8 cellular contexts compared by ENCODE assay signal in the genomic region with DNA sequence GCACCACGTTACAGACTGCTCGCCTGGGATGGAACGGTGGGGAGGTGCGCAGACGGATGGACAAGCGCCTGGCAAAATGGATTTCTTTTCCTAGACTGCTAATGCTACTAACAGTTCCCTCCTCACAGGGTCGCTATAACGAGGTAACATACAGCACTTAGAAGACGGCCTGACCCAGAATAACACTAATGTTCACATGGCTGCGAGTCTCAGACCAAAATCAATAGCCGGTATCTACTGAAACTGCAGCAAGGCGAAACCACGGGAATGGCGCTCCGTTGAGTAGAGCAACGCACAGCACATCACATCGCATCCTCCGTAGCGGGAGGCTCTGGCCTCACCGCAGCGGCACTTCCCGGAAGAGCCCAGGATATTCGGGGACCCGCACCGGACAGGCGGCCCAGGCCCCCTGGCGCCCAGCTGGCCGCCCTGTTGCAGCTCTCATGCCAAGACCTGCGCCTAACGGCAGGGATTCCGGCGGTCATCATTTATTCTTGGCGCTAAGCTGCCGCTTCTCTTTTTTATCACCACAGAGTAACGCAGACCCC. TPM values are rescaled to one million over a fixed set of nuclear protein-coding genes. Genes with fewer than 3 reads are reported as not detected.
DNase-seq lines count a peak whose midpoint lies in the region; ATAC-seq, FAIRE-seq and TF ChIP-seq lines count a peak whose summit lies in the region.

No MANE protein-coding gene starts in this region.

- H3K4me1 ChIP-seq in A549 = peaks cover 5% of the 10 kb centered on the region; the same call in 1 of the 3 replicates
- peaks cover 0 to 21% (median 6%) of the 10 kb centered on the region in 3 donors for H3K4me1 ChIP-seq in esophagus squamous epithelium

- peak overlapping the region; percentile 83 to 99 for H3K27ac ChIP-seq in A549
- H3K27ac ChIP-seq in esophagus squamous epithelium = peak overlapping the region; percentile 77 to 90 (median 83)

- ATAC-seq in A549 (peak; percentile 85 to 88), HG02759 (IDR thresholded peaks at IDR 0.05; ENCODE audit: unreplicated experiment) (peak; percentile 43), natural killer cell (peak; percentile 31 to 42 (median 32))

- FAIRE-seq in A549 (lab: Jason Lieb, UNC) = no peak

- peak overlapping the region; percentile 95 for H3K4me3 Mint-ChIP-seq in natural killer cell

- no peak for TF ChIP-seq EP300 in A549 (IDR thresholded peaks at IDR 0.05)

- POLR2A ChIA-PET in A549 (lab: Yijun Ruan, JAX) = interaction anchor here (1.0 to 1.5 kb wide), 2 partner anchors 47 to 343 kb away, joined by 3 to 4 read pairs; no protein-coding TSS in a partner anchor

- TF ChIP-seq POLR2A in A549 (IDR thresholded peaks at IDR 0.05; ENCODE audit: low read length) (no peak), esophagus squamous epithelium (IDR thresholded peaks at IDR 0.05) (no peak)

- TF ChIP-seq CTCF in A549 (IDR thresholded peaks at IDR 0.05) (no peak), GM12875 (IDR thresholded peaks at IDR 0.05; ENCODE audit: borderline replicate concordance, insufficient read depth, low read depth, low read length) (0 out of 2 replicates have a peak, but pooled peaks have one; percentile 12), esophagus squamous epithelium (IDR thresholded peaks at IDR 0.05) (no peak), natural killer cell (IDR thresholded peaks at IDR 0.05) (no peak)

- CTCF ChIA-PET in A549 (lab: Yijun Ruan, JAX) = interaction anchor here (0.6 to 1.9 kb wide), 8 partner anchors 9 to 1136 kb away, joined by 3 to 7 read pairs (median 4); no protein-coding TSS in a partner anchor

- intact Hi-C loops in esophagus squamous epithelium (cut with DNase I) (no loop called here), natural killer cell (cut with micrococcal nuclease) (loop anchor here (2.0 to 10.0 kb wide), 4 partner anchors 146 to 342 kb away; a partner anchor contains a TSS)

- peaks cover 45 to 47% of the 10 kb centered on the region in 2 donors for H3K4me1 Mint-ChIP-seq in natural killer cell

- H3K4me3 ChIP-seq in A549 (peak overlapping the region; percentile 89), GM12875 (ENCODE audit: low read depth, low read length) (peak overlapping the region; percentile 63), esophagus squamous epithelium (peak overlapping the region; percentile 48 to 78 (median 60))

- no peaks in the 10 kb centered on the region for H3K9me3 Mint-ChIP-seq in natural killer cell

- TF ChIP-seq RAD21 in A549 (conservative IDR thresholded peaks at IDR 0.05 in 1 of 2, IDR thresholded peaks at IDR 0.05 in 1 of 2) = no peak

- H3K36me3 Mint-ChIP-seq in natural killer cell = no peaks in the 10 kb centered on the region

- DNase-seq in A549 (ENCODE audit: low read depth in 1 of 2, low spot score in 1 of 2) = peak; percentile 15 to 46
- DNase-seq in NCI-H1694 (lab: John Stamatoyannopoulos, UW) = peak; percentile 51
- DNase-seq in activated CD8-positive, alpha-beta memory T cell treated with anti-CD3 and anti-CD28 coated beads, Interleukin-2, amount 50 U/mL, for 48 hours = peak; percentile 58
- no peak for DNase-seq in esophagus squamous epithelium (lab: John Stamatoyannopoulos, UW)
- peak; percentile 34 for DNase-seq in natural killer cell
- no peak for DNase-seq in GM19240 (ENCODE audit: insufficient read length, low spot score)

- peak overlapping the region; percentile 89 to 91 for H3K27ac Mint-ChIP-seq in natural killer cell

- WGBS in A549 (ENCODE audit: missing lambda C conversion rate) = 30% methylated on average over 18 of the region's 35 CpGs
- WGBS in esophagus squamous epithelium, 2 donors = 0 to 10% methylated on average over 13 to 27 of the region's 35 CpGs

- H3K36me3 ChIP-seq in esophagus squamous epithelium = peaks cover 0 to 26% (median 7%) of the 10 kb centered on the region in 3 donors

- H3K27me3 Mint-ChIP-seq in natural killer cell (ENCODE audit: low read depth in 2 of 2) = no peaks in the 10 kb centered on the region

- H3K9me3 ChIP-seq in A549 (no peaks in the 10 kb centered on the region), esophagus squamous epithelium (no peaks in the 10 kb centered on the region)

- H3K4me2 ChIP-seq in A549 = peak overlapping the region; percentile 79

- no peaks in the 10 kb centered on the region for H3K27me3 ChIP-seq in esophagus squamous epithelium

TF ChIP-seq in A549, 52 proteins besides CTCF, POLR2A, EP300 and RAD21:
- TF ChIP-seq, protein P1, sequence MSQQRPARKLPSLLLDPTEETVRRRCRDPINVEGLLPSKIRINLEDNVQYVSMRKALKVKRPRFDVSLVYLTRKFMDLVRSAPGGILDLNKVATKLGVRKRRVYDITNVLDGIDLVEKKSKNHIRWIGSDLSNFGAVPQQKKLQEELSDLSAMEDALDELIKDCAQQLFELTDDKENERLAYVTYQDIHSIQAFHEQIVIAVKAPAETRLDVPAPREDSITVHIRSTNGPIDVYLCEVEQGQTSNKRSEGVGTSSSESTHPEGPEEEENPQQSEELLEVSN (IDR thresholded peaks at IDR 0.05; ENCODE audit: borderline replicate concordance, low read depth) = no peak

RNA-seq across cellular contexts. Expression of a gene that starts 46.6 kb away (rescaled TPM):
- polyA plus RNA-seq in A549 (2011; rRNA removed) = 29.5 and 32.0 TPM in 2 replicates
- 14.3 and 18.5 TPM in 2 replicates for polyA plus RNA-seq in A549 (2012; cell fraction: cytosol; rRNA removed)
- polyA plus RNA-seq in A549 (2012; cell fraction: nucleus; rRNA removed) = 12.1 and 14.2 TPM in 2 replicates
- polyA plus RNA-seq in A549 (2017; fragmentation: RNase III; extraction: RNeasy Plus Mini Kit Qiagen cat#74134 plus additional on column Dnase treatment) = 19.4 to 24.2 TPM (median 22.0 TPM) in 3 replicates
- polyA minus RNA-seq in A549 (2011; rRNA and poly(A)+ RNA removed) = 17.5 and 22.5 TPM in 2 replicates
- total RNA-seq in esophagus squamous epithelium = 10 to 100 TPM; 35.6 to 58.0 (median 44.0) TPM
- 10 to 100 TPM; 71.1 to 84.7 (median 72.2) TPM for total RNA-seq in natural killer cell

Comparison
In these comparisons a context has a peak if more than half of its experiments do, and no peak if none do; other contexts are left out.
1. ATAC-seq: peak in every context shown above with its lines; median percentile 86 in A549; 43 in HG02759; 32 in natural killer cell.
2. DNase-seq: peak in A549 (2 of 2), NCI-H1694 (single experiment), activated CD8-positive, alpha-beta memory T cell treated with anti-CD3 and anti-CD28 coated beads, Interleukin-2, amount 50 U/mL, for 48 hours (single experiment) and natural killer cell (single experiment); none in esophagus squamous epithelium (single experiment) and GM19240 (single experiment).
3. Peak in every context shown above with its lines, with median percentiles within 50 percentile points of each other: H3K4me3 ChIP-seq.